ENCODE assay signal across 7 cellular contexts in genomic region chr20:35092524-35093244, GRCh38. TPM values are rescaled to one million over a fixed set of nuclear protein-coding genes. Genes with fewer than 3 reads are reported as not detected.
DNase-seq lines count a peak whose midpoint lies in the region; ATAC-seq, FAIRE-seq and TF ChIP-seq lines count a peak whose summit lies in the region.

Gene TRPC4AP (minus strand): TSS chr20:35092807. CDS start chr20:35092781, 26 bp downstream.

- peak; percentile 73 for TF ChIP-seq CTCF in astrocyte (IDR thresholded peaks at IDR 0.05; ENCODE audit: insufficient read depth, low read depth, low read length)

- peaks cover 2% of the 10 kb centered on the region for H3K36me3 ChIP-seq in astrocyte (ENCODE audit: insufficient read depth, low read length)

- no peaks in the 10 kb centered on the region for H3K9me3 ChIP-seq in astrocyte (ENCODE audit: insufficient read depth, low read depth, low read length)

- no peak for FAIRE-seq in astrocyte (lab: Jason Lieb, UNC)

- DNase-seq in NCI-H146 treated with DMSO at 0.1 percent for 48 hours (lab: John Stamatoyannopoulos, UW; ENCODE audit: unreplicated experiment): peak; percentile 92
- peak; percentile 67 for DNase-seq in astrocyte (ENCODE audit: low read depth)
- DNase-seq in hepatic stellate cell (ENCODE audit: low spot score): peak; percentile 81
- peak; percentile 99 for DNase-seq in retina

- peaks cover 28% of the 10 kb centered on the region for H3K4me1 Mint-ChIP-seq in astrocyte (ENCODE audit: low read depth, unreplicated experiment)

- peak; percentile 92 for ATAC-seq in HG02852 (IDR thresholded peaks at IDR 0.05; ENCODE audit: unreplicated experiment)

- no peaks in the 10 kb centered on the region for H3K9me3 Mint-ChIP-seq in astrocyte (ENCODE audit: unreplicated experiment)

- H3K27ac Mint-ChIP-seq in astrocyte (ENCODE audit: unreplicated experiment): peak within 1 kb of the TSS; percentile 99

- peak within 1 kb of the TSS; percentile 94 for H3K27ac ChIP-seq in astrocyte (ENCODE audit: low read depth, low read length)

- H3K4me3 ChIP-seq in astrocyte (ENCODE audit: insufficient read depth, low read depth, low read length): peak within 1 kb of the TSS; percentile 97

- peaks cover 33% of the 10 kb centered on the region for H4K20me1 ChIP-seq in astrocyte (ENCODE audit: insufficient read depth, low read length)

- peaks cover 3% of the 10 kb centered on the region for H3K36me3 Mint-ChIP-seq in astrocyte (ENCODE audit: low read depth, unreplicated experiment)

- peak within 1 kb of the TSS; percentile 84 for H2AFZ ChIP-seq in astrocyte (ENCODE audit: low read depth, low read length)

- peaks cover 24% of the 10 kb centered on the region for H3K4me1 ChIP-seq in astrocyte (ENCODE audit: insufficient read depth, low read length)

- TF ChIP-seq POLR2A in GM15510 (IDR thresholded peaks at IDR 0.05; ENCODE audit: borderline replicate concordance, extremely low read depth, insufficient read length): peak; percentile 88

- peak within 1 kb of the TSS; percentile 86 for H3K4me2 ChIP-seq in astrocyte (ENCODE audit: low read length)

- intact Hi-C loops in T-helper 2 cell treated with Interferon-gamma antibody and Interleukin-4, amounts not matched to agents 100 ng/mL and 5 ng/mL, for 36 hours (cut with micrococcal nuclease): loop anchor here (1.0 to 10.0 kb wide), 5 partner anchors 54 to 265 kb away; partner anchors contain the start of genes ACSS2, EDEM2, GSS and MMP24OS

- H3K9ac ChIP-seq in astrocyte (ENCODE audit: low read length): peak within 1 kb of the TSS; percentile 97

- H3K79me2 ChIP-seq in astrocyte (ENCODE audit: insufficient read depth, low read length): peaks cover 47% of the 10 kb centered on the region

- peak within 1 kb of the TSS; percentile 99 for H3K4me3 Mint-ChIP-seq in astrocyte (ENCODE audit: unreplicated experiment)

- H3K27me3 Mint-ChIP-seq in astrocyte (ENCODE audit: low read depth, unreplicated experiment): no peaks in the 10 kb centered on the region

- no peaks in the 10 kb centered on the region for H3K27me3 ChIP-seq in astrocyte (ENCODE audit: insufficient read depth, low read length)

RNA-seq across cellular contexts. Expression of gene TRPC4AP, which starts in this region (rescaled TPM):
- 50.3 and 50.6 TPM in 2 replicates for total RNA-seq in T-helper 2 cell treated with Interferon-gamma antibody and Interleukin-4, amounts not matched to agents 100 ng/mL and 5 ng/mL, for 36 hours
- total RNA-seq in astrocyte: 92.0 and 92.6 TPM in 2 replicates

Comparison
In these comparisons a context has a peak if more than half of its experiments do, and no peak if none do; other contexts are left out.
1. Peak in every context shown above with its lines: DNase-seq, ATAC-seq, H3K4me3 ChIP-seq and H3K27ac ChIP-seq.